1 cellular context compared by ENCODE assay signal in genomic region chr16:4509420-4509819, GRCh38.
TF ChIP-seq lines count a peak whose summit lies in the region.

No MANE protein-coding gene starts in this region.

TF ChIP-seq in HepG2, 621 proteins besides CTCF, POLR2A, EP300 and RAD21:
- no peak for TF ChIP-seq ZNF572 (CRISPR knock-in tag; IDR thresholded peaks at IDR 0.05)
- TF ChIP-seq RBM22 (optimal IDR thresholded peaks at IDR 0.05; ENCODE audit: low read length): peak; percentile 65
- TF ChIP-seq SSRP1 (CRISPR knock-in tag; IDR thresholded peaks at IDR 0.05): peak; percentile 62; the same call in 1 of the 2 replicates
